8 cellular contexts compared by ENCODE assay signal in the genomic region with DNA sequence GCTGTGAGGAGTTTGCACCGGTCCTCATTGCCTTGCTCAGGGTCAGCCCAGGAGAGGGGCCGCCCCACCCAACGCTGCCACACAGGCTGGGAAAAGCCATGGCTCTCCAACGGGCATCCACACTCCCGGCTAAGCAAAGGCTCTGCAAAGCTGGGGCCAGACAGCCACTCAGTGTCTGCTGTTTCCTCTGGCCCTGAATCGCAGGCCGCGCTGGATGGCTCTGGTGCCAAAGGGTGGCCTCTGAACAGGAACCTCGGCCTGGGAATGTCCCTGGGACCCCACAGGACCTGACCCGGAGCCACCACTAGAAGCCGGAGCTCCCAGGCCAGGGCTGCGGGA. TPM values are rescaled to one million over a fixed set of nuclear protein-coding genes. Genes with fewer than 3 reads are reported as not detected.
DNase-seq lines count a peak whose midpoint lies in the region; ATAC-seq and TF ChIP-seq lines count a peak whose summit lies in the region.
"Had no signal": no experiment of that assay in that cellular context is flagged by ENCODE, and none has a peak within 500 bp of the region (broad histone marks: within the 10 kb centered on the region; RNA-seq: fewer than 3 reads in every experiment).

No MANE protein-coding gene starts in this region.

- no peaks in the 10 kb centered on the region for H3K79me2 ChIP-seq in PC-9 (ENCODE audit: low read depth)

- 69% methylated on average over 5 of the region's 12 CpGs for WGBS in esophagus muscularis mucosa
- WGBS in upper lobe of left lung, 2 donors, result 50 to 61% methylated on average over 7 to 9 of the region's 12 CpGs

- BruUV-seq in Panc1 (replicated peaks; lab: Mats Ljungman, UMichigan) (no TSS peak), PC-9 (replicated peaks; lab: Mats Ljungman, UMichigan) (no TSS peak)

- 0 out of 2 replicates have a peak, but pooled peaks cover 3% of the 10 kb centered on the region for H3K4me1 ChIP-seq in Panc1 (ENCODE audit: control insufficient read depth, insufficient read depth, low read length)
- H3K4me1 ChIP-seq in esophagus muscularis mucosa, result peaks cover 13 to 17% (median 16%) of the 10 kb centered on the region in 4 donors
- H3K4me1 ChIP-seq in mucosa of descending colon (ENCODE audit: low read depth), result peaks cover 7% of the 10 kb centered on the region
- peaks cover 11 to 14% (median 12%) of the 10 kb centered on the region in 4 donors for H3K4me1 ChIP-seq in upper lobe of left lung
- H3K4me1 ChIP-seq in PC-9 (replicated peaks; ENCODE audit: insufficient read depth), result no peaks in the 10 kb centered on the region

- no peak overlapping the region for H2AFZ ChIP-seq in PC-9

- no peak overlapping the region for H3K27ac ChIP-seq in Panc1 (ENCODE audit: low read length)
- peak overlapping the region; percentile 65 to 80 (median 74) for H3K27ac ChIP-seq in esophagus muscularis mucosa (replicated peaks in 1 of 4)
- H3K27ac ChIP-seq in upper lobe of left lung, result peak overlapping the region; percentile 9 to 84 (median 40)
- H3K27ac ChIP-seq in PC-9, result no peak overlapping the region

- H3K9me3 ChIP-seq in Panc1 (ENCODE audit: control insufficient read depth, insufficient read depth, low read depth, low read length) (no peaks in the 10 kb centered on the region), esophagus muscularis mucosa (no peaks in the 10 kb centered on the region), mucosa of descending colon (no peaks in the 10 kb centered on the region), upper lobe of left lung (no peaks in the 10 kb centered on the region), PC-9 (ENCODE audit: insufficient read depth, low read depth) (no peaks in the 10 kb centered on the region), MG63 (no peaks in the 10 kb centered on the region)

- H3K27me3 ChIP-seq in Panc1 (ENCODE audit: control insufficient read depth, insufficient read depth, low read length), result no peaks in the 10 kb centered on the region
- H3K27me3 ChIP-seq in esophagus muscularis mucosa, result peaks cover 0 to 7% (median 0%) of the 10 kb centered on the region in 4 donors
- no peaks in the 10 kb centered on the region for H3K27me3 ChIP-seq in upper lobe of left lung
- no peaks in the 10 kb centered on the region for H3K27me3 ChIP-seq in PC-9 (ENCODE audit: insufficient read depth, low read depth)
- H3K27me3 ChIP-seq in MG63, result no peaks in the 10 kb centered on the region

- ATAC-seq in Panc1 (no peak; the same call in 1 of the 2 replicates), mucosa of descending colon (peak; percentile 37), upper lobe of left lung (ENCODE audit: low FRiP score in 2 of 2) (no peak), HG03565 (IDR thresholded peaks at IDR 0.05; ENCODE audit: unreplicated experiment) (no peak)
- ATAC-seq: K562 had no signal

- POLR2A ChIA-PET in Panc1 (lab: Charles Lee) (no interaction called here), PC-9 (lab: Charles Lee; ENCODE audit: unreplicated experiment) (no interaction called here)

- intact Hi-C loops in Panc1 (cut with micrococcal nuclease; ENCODE audit: unreplicated experiment) (no loop called here), esophagus muscularis mucosa (cut with DNase I) (loop anchor here (2.0 to 5.0 kb wide), 2 partner anchors 181 to 530 kb away; no protein-coding TSS in a partner anchor), mucosa of descending colon (cut with DNase I, micrococcal nuclease) (loop anchor here (5.0 to 10.0 kb wide), 3 partner anchors 175 to 513 kb away; no protein-coding TSS in a partner anchor), PC-9 (cut with micrococcal nuclease; ENCODE audit: unreplicated experiment) (loop anchor here (1.0 to 5.0 kb wide), 4 partner anchors 23 to 595 kb away; no protein-coding TSS in a partner anchor)

- TF ChIP-seq CTCF in Panc1 (IDR thresholded peaks at IDR 0.05) (no peak), esophagus muscularis mucosa (IDR thresholded peaks at IDR 0.05) (no peak), mucosa of descending colon (IDR thresholded peaks at IDR 0.05) (no peak), upper lobe of left lung (IDR thresholded peaks at IDR 0.05) (no peak), PC-9 (conservative IDR thresholded peaks at IDR 0.05) (no peak)

- no peaks in the 10 kb centered on the region; the same call in 1 of the 2 replicates for H4K20me1 ChIP-seq in PC-9 (ENCODE audit: insufficient read depth)

- TF ChIP-seq EP300 in esophagus muscularis mucosa (IDR thresholded peaks at IDR 0.05) (no peak), upper lobe of left lung (IDR thresholded peaks at IDR 0.05) (no peak)

- peak overlapping the region; percentile 30 to 45; a peak in 3 of 4 replicates for H3K4me3 ChIP-seq in Panc1 (ENCODE audit: low read depth in 2 of 2, low read length in 2 of 2)
- H3K4me3 ChIP-seq in esophagus muscularis mucosa, result peak overlapping the region; percentile 59 to 66 (median 62)
- no peak overlapping the region for H3K4me3 ChIP-seq in mucosa of descending colon
- peak overlapping the region in 3 of 4 donors; percentile 48 to 64 (median 57) for H3K4me3 ChIP-seq in upper lobe of left lung
- H3K4me3 ChIP-seq in PC-9, result no peak overlapping the region
- no peak overlapping the region for H3K4me3 ChIP-seq in MG63
- H3K4me3 ChIP-seq: K562 had no signal

- in situ Hi-C loops in Panc1 (cut with HindIII; ENCODE audit: low pct_unique_long_range_greater_than_20kb, low sequenced_read_pairs), result no loop called here

- DNase-seq in Panc1 (ENCODE audit: low read depth, low spot score) (no peak), esophagus muscularis mucosa (ENCODE audit: extremely low spot score) (no peak), mucosa of descending colon (no peak), upper lobe of left lung (no peak), PC-9 (no peak), MG63 (no peak)

- H3K36me3 ChIP-seq in Panc1 (ENCODE audit: control insufficient read depth, insufficient read depth, low read length) (no peaks in the 10 kb centered on the region), esophagus muscularis mucosa (no peaks in the 10 kb centered on the region), mucosa of descending colon (ENCODE audit: low read depth) (no peaks in the 10 kb centered on the region), upper lobe of left lung (no peaks in the 10 kb centered on the region), PC-9 (ENCODE audit: low read depth) (no peaks in the 10 kb centered on the region), MG63 (no peaks in the 10 kb centered on the region)

- H3K9me2 ChIP-seq in PC-9 (ENCODE audit: insufficient read depth), result no peaks in the 10 kb centered on the region

- CTCF ChIA-PET in Panc1 (lab: Charles Lee) (interaction anchor here (0.5 kb wide), 1 partner anchor 27 kb away, joined by 4 read pairs; no protein-coding TSS in a partner anchor), PC-9 (lab: Charles Lee) (no interaction called here)

- H3K4me2 ChIP-seq in PC-9, result no peak overlapping the region

- no peak for TF ChIP-seq POLR2A in esophagus muscularis mucosa (IDR thresholded peaks at IDR 0.05; ENCODE audit: low read depth)
- no peak for TF ChIP-seq POLR2A in upper lobe of left lung (IDR thresholded peaks at IDR 0.05)

- H3F3A ChIP-seq in PC-9 (ENCODE audit: insufficient read depth, low read depth), result no peaks in the 10 kb centered on the region

RNA-seq across cellular contexts. Expression of a gene that starts 42.9 kb away (rescaled TPM):
- total RNA-seq in Panc1 (2021; ENCODE audit: unreplicated experiment) (320 TPM), esophagus muscularis mucosa (100 to 1,000 TPM; 131 to 198 (median 177) TPM), mucosa of descending colon (100 to 1,000 TPM; 130 to 219 (median 166) TPM), upper lobe of left lung (100 to 1,000 TPM in 5 of 6 donors, 10 to 100 TPM in 1; 81.7 to 321 (median 218) TPM), PC-9 (2021) (185 and 191 TPM in 2 replicates)
- 261 TPM for polyA plus RNA-seq in Panc1 (2012; ENCODE audit: insufficient read length)
- 515 and 599 TPM in 2 replicates for total RNA-seq in MG63 (2014; rRNA removed; shearing (Covaris generic); ENCODE audit: low replicate concordance)

Comparison
In these comparisons a context has a peak if more than half of its experiments do, and no peak if none do; other contexts are left out.
1. H3K27ac ChIP-seq: peak in esophagus muscularis mucosa (4 of 4) and upper lobe of left lung (4 of 4); none in Panc1 (single experiment) and PC-9 (single experiment).
2. H3K4me3 ChIP-seq: peak in Panc1 (2 of 2), esophagus muscularis mucosa (4 of 4) and upper lobe of left lung (3 of 4); none in mucosa of descending colon (single experiment), PC-9 (single experiment) and MG63 (single experiment).